ENCODE assay signal across 3 cellular contexts in the genomic region with DNA sequence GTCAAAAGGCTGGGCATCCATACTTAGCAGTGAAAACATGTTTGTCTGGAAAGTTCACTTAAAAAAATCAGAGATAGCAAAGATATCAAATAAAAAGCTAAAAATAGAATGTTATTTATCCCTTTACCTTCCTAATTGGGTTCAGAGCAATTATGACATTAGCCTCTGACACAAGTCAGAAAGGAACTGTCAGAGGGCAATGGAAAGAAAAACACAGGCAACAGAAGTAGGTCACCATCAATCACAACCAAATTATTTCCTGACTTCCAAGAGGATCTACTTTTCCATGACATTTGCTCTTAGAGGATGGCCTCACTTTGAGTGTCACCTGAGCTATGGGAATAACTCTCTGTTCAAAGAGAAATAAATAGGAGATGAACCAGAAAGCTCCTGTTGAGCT.
TF ChIP-seq lines count a peak whose summit lies in the region.

No MANE protein-coding gene starts in this region.

TF ChIP-seq in liver, 16 proteins besides CTCF, POLR2A, EP300 and RAD21:
- no peak for TF ChIP-seq GABPA (IDR thresholded peaks at IDR 0.05 in 1 of 2, conservative IDR thresholded peaks at IDR 0.05 in 1 of 2)
- TF ChIP-seq HNF4A (conservative IDR thresholded peaks at IDR 0.05) = peak; percentile 6 to 41
- peak; percentile 47 for TF ChIP-seq NR2F2 (IDR thresholded peaks at IDR 0.05)
- peak in 1 of 2 donors; percentile 62 for TF ChIP-seq EGR1 (IDR thresholded peaks at IDR 0.05; ENCODE audit: low read depth in 2 of 2)
- peak; percentile 31 to 63 for TF ChIP-seq RXRA (IDR thresholded peaks at IDR 0.05)
- TF ChIP-seq, protein P1, sequence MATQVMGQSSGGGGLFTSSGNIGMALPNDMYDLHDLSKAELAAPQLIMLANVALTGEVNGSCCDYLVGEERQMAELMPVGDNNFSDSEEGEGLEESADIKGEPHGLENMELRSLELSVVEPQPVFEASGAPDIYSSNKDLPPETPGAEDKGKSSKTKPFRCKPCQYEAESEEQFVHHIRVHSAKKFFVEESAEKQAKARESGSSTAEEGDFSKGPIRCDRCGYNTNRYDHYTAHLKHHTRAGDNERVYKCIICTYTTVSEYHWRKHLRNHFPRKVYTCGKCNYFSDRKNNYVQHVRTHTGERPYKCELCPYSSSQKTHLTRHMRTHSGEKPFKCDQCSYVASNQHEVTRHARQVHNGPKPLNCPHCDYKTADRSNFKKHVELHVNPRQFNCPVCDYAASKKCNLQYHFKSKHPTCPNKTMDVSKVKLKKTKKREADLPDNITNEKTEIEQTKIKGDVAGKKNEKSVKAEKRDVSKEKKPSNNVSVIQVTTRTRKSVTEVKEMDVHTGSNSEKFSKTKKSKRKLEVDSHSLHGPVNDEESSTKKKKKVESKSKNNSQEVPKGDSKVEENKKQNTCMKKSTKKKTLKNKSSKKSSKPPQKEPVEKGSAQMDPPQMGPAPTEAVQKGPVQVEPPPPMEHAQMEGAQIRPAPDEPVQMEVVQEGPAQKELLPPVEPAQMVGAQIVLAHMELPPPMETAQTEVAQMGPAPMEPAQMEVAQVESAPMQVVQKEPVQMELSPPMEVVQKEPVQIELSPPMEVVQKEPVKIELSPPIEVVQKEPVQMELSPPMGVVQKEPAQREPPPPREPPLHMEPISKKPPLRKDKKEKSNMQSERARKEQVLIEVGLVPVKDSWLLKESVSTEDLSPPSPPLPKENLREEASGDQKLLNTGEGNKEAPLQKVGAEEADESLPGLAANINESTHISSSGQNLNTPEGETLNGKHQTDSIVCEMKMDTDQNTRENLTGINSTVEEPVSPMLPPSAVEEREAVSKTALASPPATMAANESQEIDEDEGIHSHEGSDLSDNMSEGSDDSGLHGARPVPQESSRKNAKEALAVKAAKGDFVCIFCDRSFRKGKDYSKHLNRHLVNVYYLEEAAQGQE (IDR thresholded peaks at IDR 0.05) = no peak
- TF ChIP-seq HNF4G (IDR thresholded peaks at IDR 0.05) = no peak
- TF ChIP-seq, protein P2, sequence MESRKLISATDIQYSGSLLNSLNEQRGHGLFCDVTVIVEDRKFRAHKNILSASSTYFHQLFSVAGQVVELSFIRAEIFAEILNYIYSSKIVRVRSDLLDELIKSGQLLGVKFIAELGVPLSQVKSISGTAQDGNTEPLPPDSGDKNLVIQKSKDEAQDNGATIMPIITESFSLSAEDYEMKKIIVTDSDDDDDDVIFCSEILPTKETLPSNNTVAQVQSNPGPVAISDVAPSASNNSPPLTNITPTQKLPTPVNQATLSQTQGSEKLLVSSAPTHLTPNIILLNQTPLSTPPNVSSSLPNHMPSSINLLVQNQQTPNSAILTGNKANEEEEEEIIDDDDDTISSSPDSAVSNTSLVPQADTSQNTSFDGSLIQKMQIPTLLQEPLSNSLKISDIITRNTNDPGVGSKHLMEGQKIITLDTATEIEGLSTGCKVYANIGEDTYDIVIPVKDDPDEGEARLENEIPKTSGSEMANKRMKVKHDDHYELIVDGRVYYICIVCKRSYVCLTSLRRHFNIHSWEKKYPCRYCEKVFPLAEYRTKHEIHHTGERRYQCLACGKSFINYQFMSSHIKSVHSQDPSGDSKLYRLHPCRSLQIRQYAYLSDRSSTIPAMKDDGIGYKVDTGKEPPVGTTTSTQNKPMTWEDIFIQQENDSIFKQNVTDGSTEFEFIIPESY (IDR thresholded peaks at IDR 0.05) = no peak
- TF ChIP-seq TAF1 (conservative IDR thresholded peaks at IDR 0.05) = no peak
- TF ChIP-seq FOXA1 (IDR thresholded peaks at IDR 0.05) = no peak
- TF ChIP-seq, protein P3, sequence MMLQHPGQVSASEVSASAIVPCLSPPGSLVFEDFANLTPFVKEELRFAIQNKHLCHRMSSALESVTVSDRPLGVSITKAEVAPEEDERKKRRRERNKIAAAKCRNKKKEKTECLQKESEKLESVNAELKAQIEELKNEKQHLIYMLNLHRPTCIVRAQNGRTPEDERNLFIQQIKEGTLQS (IDR thresholded peaks at IDR 0.05) = no peak
- TF ChIP-seq, protein P4, sequence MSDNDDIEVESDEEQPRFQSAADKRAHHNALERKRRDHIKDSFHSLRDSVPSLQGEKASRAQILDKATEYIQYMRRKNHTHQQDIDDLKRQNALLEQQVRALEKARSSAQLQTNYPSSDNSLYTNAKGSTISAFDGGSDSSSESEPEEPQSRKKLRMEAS (IDR thresholded peaks at IDR 0.05) = no peak
- TF ChIP-seq JUND (IDR thresholded peaks at IDR 0.05) = no peak
- peak; percentile 70 for TF ChIP-seq SP1 (IDR thresholded peaks at IDR 0.05)
- no peak for TF ChIP-seq YY1 (IDR thresholded peaks at IDR 0.05)
- TF ChIP-seq FOXA2 (IDR thresholded peaks at IDR 0.05) = no peak

TF ChIP-seq in HepG2, 621 proteins besides CTCF, POLR2A, EP300 and RAD21:
- TF ChIP-seq, protein P5, sequence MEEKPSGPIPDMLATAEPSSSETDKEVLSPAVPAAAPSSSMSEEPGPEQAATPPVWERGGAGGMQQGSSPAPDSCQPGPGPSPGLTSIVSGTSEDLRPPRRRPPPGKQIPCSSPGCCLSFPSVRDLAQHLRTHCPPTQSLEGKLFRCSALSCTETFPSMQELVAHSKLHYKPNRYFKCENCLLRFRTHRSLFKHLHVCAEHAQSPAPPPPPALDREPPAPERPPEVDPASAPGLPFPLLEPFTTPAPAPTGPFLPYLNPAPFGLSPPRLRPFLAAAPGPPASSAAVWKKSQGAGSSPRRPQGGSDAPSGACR (CRISPR knock-in tag; IDR thresholded peaks at IDR 0.05) = no peak
- TF ChIP-seq CBX5 (CRISPR knock-in tag; IDR thresholded peaks at IDR 0.05; ENCODE audit: borderline replicate concordance) (no peak), SYNCRIP (IDR thresholded peaks at IDR 0.05; ENCODE audit: insufficient read depth, low read depth, low read length) (no peak), ZNF205 (CRISPR knock-in tag; IDR thresholded peaks at IDR 0.05) (no peak), SP140L (CRISPR knock-in tag; IDR thresholded peaks at IDR 0.05; ENCODE audit: borderline replicate concordance) (no peak), SCMH1 (CRISPR knock-in tag; IDR thresholded peaks at IDR 0.05; ENCODE audit: borderline replicate concordance) (no peak), JDP2 (CRISPR knock-in tag; IDR thresholded peaks at IDR 0.05; ENCODE audit: borderline replicate concordance) (no peak), TBX3 (IDR thresholded peaks at IDR 0.05; ENCODE audit: borderline replicate concordance) (no peak), AGO1 (IDR thresholded peaks at IDR 0.05; ENCODE audit: low read depth, low read length, poor library complexity, severe bottlenecking) (no peak)
- TF ChIP-seq, protein P6, sequence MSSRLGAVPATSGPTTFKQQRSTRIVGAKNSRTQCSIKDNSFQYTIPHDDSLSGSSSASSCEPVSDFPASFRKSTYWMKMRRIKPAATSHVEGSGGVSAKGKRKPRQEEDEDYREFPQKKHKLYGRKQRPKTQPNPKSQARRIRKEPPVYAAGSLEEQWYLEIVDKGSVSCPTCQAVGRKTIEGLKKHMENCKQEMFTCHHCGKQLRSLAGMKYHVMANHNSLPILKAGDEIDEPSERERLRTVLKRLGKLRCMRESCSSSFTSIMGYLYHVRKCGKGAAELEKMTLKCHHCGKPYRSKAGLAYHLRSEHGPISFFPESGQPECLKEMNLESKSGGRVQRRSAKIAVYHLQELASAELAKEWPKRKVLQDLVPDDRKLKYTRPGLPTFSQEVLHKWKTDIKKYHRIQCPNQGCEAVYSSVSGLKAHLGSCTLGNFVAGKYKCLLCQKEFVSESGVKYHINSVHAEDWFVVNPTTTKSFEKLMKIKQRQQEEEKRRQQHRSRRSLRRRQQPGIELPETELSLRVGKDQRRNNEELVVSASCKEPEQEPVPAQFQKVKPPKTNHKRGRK (CRISPR knock-in tag; IDR thresholded peaks at IDR 0.05) = no peak
- TF ChIP-seq, protein P7, sequence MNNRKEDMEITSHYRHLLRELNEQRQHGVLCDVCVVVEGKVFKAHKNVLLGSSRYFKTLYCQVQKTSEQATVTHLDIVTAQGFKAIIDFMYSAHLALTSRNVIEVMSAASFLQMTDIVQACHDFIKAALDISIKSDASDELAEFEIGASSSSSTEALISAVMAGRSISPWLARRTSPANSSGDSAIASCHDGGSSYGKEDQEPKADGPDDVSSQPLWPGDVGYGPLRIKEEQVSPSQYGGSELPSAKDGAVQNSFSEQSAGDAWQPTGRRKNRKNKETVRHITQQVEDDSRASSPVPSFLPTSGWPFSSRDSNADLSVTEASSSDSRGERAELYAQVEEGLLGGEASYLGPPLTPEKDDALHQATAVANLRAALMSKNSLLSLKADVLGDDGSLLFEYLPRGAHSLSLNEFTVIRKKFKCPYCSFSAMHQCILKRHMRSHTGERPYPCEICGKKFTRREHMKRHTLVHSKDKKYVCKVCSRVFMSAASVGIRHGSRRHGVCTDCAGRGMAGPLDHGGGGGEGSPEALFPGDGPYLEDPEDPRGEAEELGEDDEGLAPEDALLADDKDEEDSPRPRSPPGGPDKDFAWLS (CRISPR knock-in tag; IDR thresholded peaks at IDR 0.05; ENCODE audit: borderline replicate concordance) = no peak
- TF ChIP-seq, protein P8, sequence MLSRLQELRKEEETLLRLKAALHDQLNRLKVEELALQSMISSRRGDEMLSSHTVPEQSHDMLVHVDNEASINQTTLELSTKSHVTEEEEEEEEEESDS (CRISPR knock-in tag; IDR thresholded peaks at IDR 0.05; ENCODE audit: borderline replicate concordance) = no peak

TF ChIP-seq in SK-N-SH, 30 proteins besides CTCF, POLR2A, EP300 and RAD21:
- TF ChIP-seq, protein P9, sequence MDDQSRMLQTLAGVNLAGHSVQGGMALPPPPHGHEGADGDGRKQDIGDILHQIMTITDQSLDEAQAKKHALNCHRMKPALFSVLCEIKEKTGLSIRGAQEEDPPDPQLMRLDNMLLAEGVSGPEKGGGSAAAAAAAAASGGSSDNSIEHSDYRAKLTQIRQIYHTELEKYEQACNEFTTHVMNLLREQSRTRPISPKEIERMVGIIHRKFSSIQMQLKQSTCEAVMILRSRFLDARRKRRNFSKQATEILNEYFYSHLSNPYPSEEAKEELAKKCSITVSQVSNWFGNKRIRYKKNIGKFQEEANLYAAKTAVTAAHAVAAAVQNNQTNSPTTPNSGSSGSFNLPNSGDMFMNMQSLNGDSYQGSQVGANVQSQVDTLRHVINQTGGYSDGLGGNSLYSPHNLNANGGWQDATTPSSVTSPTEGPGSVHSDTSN (IDR thresholded peaks at IDR 0.05) = no peak
- TF ChIP-seq, protein P10, sequence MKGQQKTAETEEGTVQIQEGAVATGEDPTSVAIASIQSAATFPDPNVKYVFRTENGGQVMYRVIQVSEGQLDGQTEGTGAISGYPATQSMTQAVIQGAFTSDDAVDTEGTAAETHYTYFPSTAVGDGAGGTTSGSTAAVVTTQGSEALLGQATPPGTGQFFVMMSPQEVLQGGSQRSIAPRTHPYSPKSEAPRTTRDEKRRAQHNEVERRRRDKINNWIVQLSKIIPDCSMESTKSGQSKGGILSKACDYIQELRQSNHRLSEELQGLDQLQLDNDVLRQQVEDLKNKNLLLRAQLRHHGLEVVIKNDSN (IDR thresholded peaks at IDR 0.05; ENCODE audit: borderline replicate concordance, low read depth) = no peak
- TF ChIP-seq TAF1 (IDR thresholded peaks at IDR 0.05; ENCODE audit: borderline replicate concordance, low read depth, low read length) = no peak
- TF ChIP-seq, protein P1 (IDR thresholded peaks at IDR 0.05; ENCODE audit: low read depth, low read length) = no peak
- TF ChIP-seq NRF1 (IDR thresholded peaks at IDR 0.05; ENCODE audit: low read depth, low read length) = no peak
- TF ChIP-seq TCF12 (IDR thresholded peaks at IDR 0.05) = no peak
- no peak for TF ChIP-seq FOSL2 (IDR thresholded peaks at IDR 0.05; ENCODE audit: borderline replicate concordance, low read depth)
- no peak for TF ChIP-seq MEF2A (IDR thresholded peaks at IDR 0.05; ENCODE audit: borderline replicate concordance, low read depth)
- no peak for TF ChIP-seq SIN3A (IDR thresholded peaks at IDR 0.05; ENCODE audit: borderline replicate concordance, low read depth, low read length)
- TF ChIP-seq, protein P4 (IDR thresholded peaks at IDR 0.05; ENCODE audit: low read depth) = no peak
- TF ChIP-seq GABPA (IDR thresholded peaks at IDR 0.05; ENCODE audit: low read depth) = no peak
